Comparison of ENCODE assay signal across 11 cellular contexts in the genomic region with DNA sequence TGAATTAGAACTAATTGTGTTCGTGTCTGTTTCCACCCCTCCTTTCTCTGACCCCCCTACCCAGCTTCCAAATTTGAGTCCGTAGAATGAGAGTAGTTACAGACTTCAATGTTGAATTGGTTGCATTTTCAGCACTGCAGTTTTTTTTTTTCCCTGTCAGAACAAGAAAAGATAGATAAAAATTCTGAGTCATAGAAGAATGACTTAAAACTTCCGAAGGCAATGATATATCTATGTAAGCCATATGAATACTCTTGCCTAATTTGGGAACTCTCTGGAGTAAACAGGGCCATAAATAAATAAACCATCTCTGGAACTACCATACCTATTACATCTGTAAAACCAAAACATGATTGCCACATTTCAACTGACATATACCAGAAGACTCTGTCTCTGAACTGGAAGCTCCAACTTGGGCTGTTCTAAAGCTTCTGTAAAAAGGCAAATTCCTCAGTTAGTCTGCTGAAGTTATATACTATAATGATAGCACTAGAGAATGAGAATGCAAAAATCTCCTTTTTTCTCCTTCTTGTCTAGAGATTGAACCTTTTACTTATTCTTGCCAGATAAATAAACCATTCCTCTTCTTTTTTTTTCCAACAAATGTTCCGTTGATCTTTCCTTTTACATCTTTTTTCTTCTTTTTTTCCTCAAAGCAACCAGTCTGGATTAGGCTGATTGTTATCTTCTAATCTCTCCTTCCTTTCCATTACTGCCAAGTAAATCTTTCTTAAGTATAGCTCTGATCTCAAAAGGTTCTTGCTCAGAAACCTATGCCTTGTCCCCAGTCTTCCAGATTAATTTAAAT. TPM values are rescaled to one million over a fixed set of nuclear protein-coding genes. Genes with fewer than 3 reads are reported as not detected.
A peak's percentile ranks its signal among the peaks of the same experiment; 100 is the strongest.
DNase-seq lines count a peak whose midpoint lies in the region; ATAC-seq, FAIRE-seq and TF ChIP-seq lines count a peak whose summit lies in the region.
"Had no signal": no experiment of that assay in that cellular context is flagged by ENCODE, and none has a peak within 500 bp of the region (broad histone marks: within the 10 kb centered on the region; RNA-seq: fewer than 3 reads in every experiment).

No MANE protein-coding gene starts in this region.

- H3K36me3 Mint-ChIP-seq in activated CD8-positive, alpha-beta memory T cell treated with anti-CD3 and anti-CD28 coated beads, Interleukin-2, amount 10 ng/mL, durations not matched to agents 7 days and 5 days, result peaks cover 2% of the 10 kb centered on the region
- peaks cover 7% of the 10 kb centered on the region for H3K36me3 Mint-ChIP-seq in T-cell
- H3K36me3 Mint-ChIP-seq in stimulated activated naive CD8-positive, alpha-beta T cell treated with anti-CD3 and anti-CD28 coated beads, Interleukin-15, Interleukin-2, amounts not matched to agents 100 ng/mL and 50 ng/mL, for 24 hours (ENCODE audit: low read depth), result peaks cover 11% of the 10 kb centered on the region

- H3K4me1 Mint-ChIP-seq in activated CD8-positive, alpha-beta memory T cell treated with anti-CD3 and anti-CD28 coated beads, Interleukin-2, amount 10 ng/mL, durations not matched to agents 7 days and 5 days, result peaks cover 23% of the 10 kb centered on the region
- peaks cover 21 to 40% (median 38%) of the 10 kb centered on the region in 3 donors for H3K4me1 Mint-ChIP-seq in T-cell
- peaks cover 31% of the 10 kb centered on the region for H3K4me1 Mint-ChIP-seq in stimulated activated naive CD8-positive, alpha-beta T cell treated with anti-CD3 and anti-CD28 coated beads, Interleukin-15, Interleukin-2, amounts not matched to agents 100 ng/mL and 50 ng/mL, for 24 hours (ENCODE audit: low read depth)

- no peak for FAIRE-seq in GM12891 (lab: Jason Lieb, UNC)
- FAIRE-seq: islet of Langerhans had no signal

- DNase-seq in activated CD8-positive, alpha-beta memory T cell treated with anti-CD3 and anti-CD28 coated beads, Interleukin-2, amount 10 ng/mL, durations not matched to agents 7 days and 5 days, result no peak
- no peak for DNase-seq in activated CD8-positive, alpha-beta memory T cell treated with anti-CD3 and anti-CD28 coated beads for 24 hours
- DNase-seq in T-cell (no peak), fibroblast of peridontal ligament (ENCODE audit: extremely low read depth) (peak; percentile 84), GM12891 (ENCODE audit: insufficient read length, low spot score) (no peak), NCI-H1417 (lab: John Stamatoyannopoulos, UW) (no peak)
- DNase-seq: activated naive CD8-positive, alpha-beta T cell treated with anti-CD3 and anti-CD28 coated beads, Interleukin-2, amount 10 ng/mL, durations not matched to agents 7 days and 5 days; NCI-H1092 had no signal

- no peak for TF ChIP-seq POLR2A in GM12891 (IDR thresholded peaks at IDR 0.05; ENCODE audit: low read depth, low read length)

- ATAC-seq in activated CD8-positive, alpha-beta memory T cell treated with anti-CD3 and anti-CD28 coated beads, Interleukin-2, amount 10 ng/mL, durations not matched to agents 7 days and 5 days, result peak; percentile 39
- ATAC-seq in T-cell (replicated peaks in 1 of 4), result no peak
- ATAC-seq in HG02759 (IDR thresholded peaks at IDR 0.05; ENCODE audit: unreplicated experiment), result no peak

- CTCF ChIA-PET in activated CD8-positive, alpha-beta memory T cell treated with anti-CD3 and anti-CD28 coated beads, Interleukin-2, amount 10 ng/mL, durations not matched to agents 7 days and 5 days (lab: Charles Lee), result interaction anchor here (1.0 to 1.5 kb wide), 3 partner anchors 10 to 122 kb away, joined by 3 to 5 read pairs (median 3); no protein-coding TSS in a partner anchor
- CTCF ChIA-PET in T-cell (lab: Charles Lee), result interaction anchor here in 1 of 2 donors (0.7 kb wide), 2 partner anchors 139 to 688 kb away, joined by 3 read pairs; no protein-coding TSS in a partner anchor

- H3K4me3 Mint-ChIP-seq in activated CD8-positive, alpha-beta memory T cell treated with anti-CD3 and anti-CD28 coated beads, Interleukin-2, amount 10 ng/mL, durations not matched to agents 7 days and 5 days, result no peak overlapping the region
- H3K4me3 Mint-ChIP-seq in T-cell, result no peak overlapping the region
- no peak overlapping the region for H3K4me3 Mint-ChIP-seq in stimulated activated naive CD8-positive, alpha-beta T cell treated with anti-CD3 and anti-CD28 coated beads, Interleukin-15, Interleukin-2, amounts not matched to agents 100 ng/mL and 50 ng/mL, for 24 hours
- H3K4me3 Mint-ChIP-seq: activated naive CD8-positive, alpha-beta T cell treated with anti-CD3 and anti-CD28 coated beads, Interleukin-2, amount 10 ng/mL, durations not matched to agents 7 days and 5 days had no signal

- H3K27me3 Mint-ChIP-seq in activated CD8-positive, alpha-beta memory T cell treated with anti-CD3 and anti-CD28 coated beads, Interleukin-2, amount 10 ng/mL, durations not matched to agents 7 days and 5 days, result no peaks in the 10 kb centered on the region
- H3K27me3 Mint-ChIP-seq in T-cell, result no peaks in the 10 kb centered on the region
- no peaks in the 10 kb centered on the region for H3K27me3 Mint-ChIP-seq in stimulated activated naive CD8-positive, alpha-beta T cell treated with anti-CD3 and anti-CD28 coated beads, Interleukin-15, Interleukin-2, amounts not matched to agents 100 ng/mL and 50 ng/mL, for 24 hours
- H3K27me3 Mint-ChIP-seq: activated naive CD8-positive, alpha-beta T cell treated with anti-CD3 and anti-CD28 coated beads, Interleukin-2, amount 10 ng/mL, durations not matched to agents 7 days and 5 days had no signal

- POLR2A ChIA-PET in T-cell (lab: Charles Lee), result interaction anchor here in 1 of 2 donors (0.6 to 0.7 kb wide), 2 partner anchors 42 to 53 kb away, joined by 3 to 5 read pairs; no protein-coding TSS in a partner anchor

- H3K9me3 Mint-ChIP-seq in activated CD8-positive, alpha-beta memory T cell treated with anti-CD3 and anti-CD28 coated beads, Interleukin-2, amount 10 ng/mL, durations not matched to agents 7 days and 5 days (ENCODE audit: low read depth), result no peaks in the 10 kb centered on the region
- no peaks in the 10 kb centered on the region for H3K9me3 Mint-ChIP-seq in T-cell
- no peaks in the 10 kb centered on the region for H3K9me3 Mint-ChIP-seq in stimulated activated naive CD8-positive, alpha-beta T cell treated with anti-CD3 and anti-CD28 coated beads, Interleukin-15, Interleukin-2, amounts not matched to agents 100 ng/mL and 50 ng/mL, for 24 hours
- H3K9me3 Mint-ChIP-seq: activated naive CD8-positive, alpha-beta T cell treated with anti-CD3 and anti-CD28 coated beads, Interleukin-2, amount 10 ng/mL, durations not matched to agents 7 days and 5 days had no signal

- H3K27ac Mint-ChIP-seq in activated CD8-positive, alpha-beta memory T cell treated with anti-CD3 and anti-CD28 coated beads, Interleukin-2, amount 10 ng/mL, durations not matched to agents 7 days and 5 days, result no peak overlapping the region
- H3K27ac Mint-ChIP-seq in T-cell, result peak overlapping the region; percentile 16 to 53
- H3K27ac Mint-ChIP-seq in stimulated activated naive CD8-positive, alpha-beta T cell treated with anti-CD3 and anti-CD28 coated beads, Interleukin-15, Interleukin-2, amounts not matched to agents 100 ng/mL and 50 ng/mL, for 24 hours, result peak overlapping the region; percentile 9
- H3K27ac Mint-ChIP-seq: activated naive CD8-positive, alpha-beta T cell treated with anti-CD3 and anti-CD28 coated beads, Interleukin-2, amount 10 ng/mL, durations not matched to agents 7 days and 5 days had no signal

TF ChIP-seq in GM12891, 5 proteins besides CTCF, POLR2A, EP300 and RAD21:
- no peak for TF ChIP-seq SPI1 (IDR thresholded peaks at IDR 0.05; ENCODE audit: low read depth, low read length)
- no peak for TF ChIP-seq PAX5 (IDR thresholded peaks at IDR 0.05; ENCODE audit: insufficient read depth, low read length, severe bottlenecking)
- TF ChIP-seq POLR2AphosphoS5 (IDR thresholded peaks at IDR 0.05; ENCODE audit: low read depth, low read length), result no peak
- no peak for TF ChIP-seq TAF1 (IDR thresholded peaks at IDR 0.05; ENCODE audit: low read depth, low read length)
- no peak for TF ChIP-seq POU2F2 (IDR thresholded peaks at IDR 0.05; ENCODE audit: low read depth, low read length)
TF ChIP-seq in GM12891: peak in this region for 0.

RNA-seq across cellular contexts. Expression of a gene that starts 23.5 kb away (rescaled TPM):
- 10 to 100 TPM; 19.8 to 28.4 TPM for total RNA-seq in activated CD8-positive, alpha-beta memory T cell treated with anti-CD3 and anti-CD28 coated beads, Interleukin-2, amount 10 ng/mL, durations not matched to agents 7 days and 5 days
- total RNA-seq in T-cell, result 10 to 100 TPM; 22.6 to 48.7 (median 27.0) TPM
- 8.7 TPM for polyA plus RNA-seq in GM12891 (2012; ENCODE audit: low read depth, missing spikeins)
